15 cellular contexts compared by ENCODE assay signal in the genomic region with DNA sequence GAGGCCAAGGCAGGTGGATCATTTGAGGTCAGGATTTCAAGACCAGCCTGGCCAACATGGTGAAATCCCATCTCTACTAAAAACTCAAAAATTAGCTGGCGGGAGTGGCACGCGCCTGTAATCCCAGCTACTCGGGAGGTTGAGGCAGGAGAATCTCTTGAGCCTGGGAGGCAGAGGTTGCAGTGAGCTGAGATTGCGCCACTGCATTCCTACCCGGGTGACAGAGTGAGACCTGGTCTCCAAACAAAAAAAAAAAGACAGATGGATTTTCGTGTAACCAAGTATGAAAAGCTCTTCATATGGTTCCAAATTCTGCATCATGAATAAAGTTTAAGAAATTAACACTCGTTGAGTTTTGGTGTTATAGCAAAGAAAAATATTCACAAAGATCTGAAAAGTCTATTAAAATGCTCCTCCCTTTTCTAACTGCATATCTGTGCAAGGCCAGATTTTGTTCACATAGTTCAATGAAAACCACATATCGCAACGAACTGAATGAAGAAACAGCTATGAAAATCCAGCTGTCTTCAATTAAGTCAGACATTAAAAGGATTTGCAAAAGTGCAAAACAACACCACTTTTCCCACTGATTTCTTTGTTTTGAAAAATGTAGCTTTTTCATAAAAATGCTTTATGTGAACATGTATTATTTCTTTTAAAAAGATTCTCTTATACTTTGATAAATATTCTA. TPM values are rescaled to one million over a fixed set of nuclear protein-coding genes. Genes with fewer than 3 reads are reported as not detected.
A peak's percentile ranks its signal among the peaks of the same experiment; 100 is the strongest.
DNase-seq lines count a peak whose midpoint lies in the region; ATAC-seq, FAIRE-seq and TF ChIP-seq lines count a peak whose summit lies in the region.
"Had no signal": no experiment of that assay in that cellular context is flagged by ENCODE, and none has a peak within 500 bp of the region (broad histone marks: within the 10 kb centered on the region; RNA-seq: fewer than 3 reads in every experiment).

No MANE protein-coding gene starts in this region.

- POLR2A ChIA-PET in PC-9 (lab: Charles Lee; ENCODE audit: unreplicated experiment), result interaction anchor here (0.7 kb wide), 1 partner anchor 120 kb away, joined by 3 read pairs; no protein-coding TSS in a partner anchor

- H3K4me3 ChIP-seq in PC-9, result no peak overlapping the region
- H3K4me3 ChIP-seq in esophagus squamous epithelium, result no peak overlapping the region
- H3K4me3 ChIP-seq: spleen had no signal

- intact Hi-C loops in PC-9 (cut with micrococcal nuclease; ENCODE audit: unreplicated experiment) (no loop called here), esophagus squamous epithelium (cut with DNase I) (no loop called here)

- H3K36me3 ChIP-seq in PC-9 (ENCODE audit: low read depth) (no peaks in the 10 kb centered on the region), esophagus squamous epithelium (no peaks in the 10 kb centered on the region)
- H3K36me3 ChIP-seq: spleen had no signal

- no peak for ATAC-seq in T-helper 17 cell

- WGBS in esophagus squamous epithelium, 2 donors, result 69 to 72% methylated on average over 10 of the region's 10 CpGs

- H3F3A ChIP-seq in PC-9 (ENCODE audit: insufficient read depth, low read depth), result peaks cover 16% of the 10 kb centered on the region

- H4K20me1 ChIP-seq in PC-9 (ENCODE audit: insufficient read depth), result no peaks in the 10 kb centered on the region

- no peak overlapping the region for H2AFZ ChIP-seq in PC-9

- TF ChIP-seq CTCF in PC-9 (conservative IDR thresholded peaks at IDR 0.05), result no peak
- TF ChIP-seq CTCF in esophagus squamous epithelium (IDR thresholded peaks at IDR 0.05), result no peak
- no peak for TF ChIP-seq CTCF in nephron (IDR thresholded peaks at IDR 0.05; ENCODE audit: unreplicated experiment in 3 of 3)

- H3K79me2 ChIP-seq in PC-9 (ENCODE audit: low read depth), result no peaks in the 10 kb centered on the region

- H3K27me3 ChIP-seq in PC-9 (ENCODE audit: insufficient read depth, low read depth), result no peaks in the 10 kb centered on the region
- H3K27me3 ChIP-seq in esophagus squamous epithelium, result peaks cover 0 to 13% (median 0%) of the 10 kb centered on the region in 4 donors
- H3K27me3 ChIP-seq: spleen had no signal

- peak; percentile 46 for DNase-seq in AG20443 (ENCODE audit: low spot score)
- DNase-seq in PC-9, result no peak
- DNase-seq in esophagus squamous epithelium (lab: John Stamatoyannopoulos, UW), result no peak
- no peak for DNase-seq in RCC 7860 (ENCODE audit: low spot score)
- DNase-seq in SIG-M5 (lab: John Stamatoyannopoulos, UW), result no peak
- DNase-seq in T-helper 17 cell, result no peak
- no peak for DNase-seq in NCI-H1930 (lab: John Stamatoyannopoulos, UW)
- DNase-seq: activated T-cell treated with anti-CD3 and anti-CD28 coated beads, Interleukin-2, amount 50 U/mL, for 24 hours; NCI-H1694 treated with DMSO at 0.1 percent for 48 hours; NCI-H446 treated with DMSO at 0.1 percent for 48 hours; stimulated activated naive CD4-positive, alpha-beta T cell treated with Interleukin-2 at 50 U/mL for 16 hours had no signal

- BruUV-seq in PC-9 (replicated peaks; lab: Mats Ljungman, UMichigan), result no TSS peak

- no peak overlapping the region for H3K27ac ChIP-seq in PC-9
- peak overlapping the region in 3 of 4 donors; percentile 10 to 77 (median 63) for H3K27ac ChIP-seq in esophagus squamous epithelium
- H3K27ac ChIP-seq: spleen had no signal

- no peak for FAIRE-seq in RCC 7860 (lab: Jason Lieb, UNC)
- FAIRE-seq: TTC549 had no signal

- H3K36me3 Mint-ChIP-seq in nephron (ENCODE audit: low read depth) (no peaks in the 10 kb centered on the region), T-helper 17 cell (ENCODE audit: low read depth) (peaks cover 6% of the 10 kb centered on the region)

- H3K27ac Mint-ChIP-seq in nephron, result peak overlapping the region; percentile 60 to 63 (median 62)
- no peak overlapping the region for H3K27ac Mint-ChIP-seq in T-helper 17 cell
- H3K27ac Mint-ChIP-seq: activated naive CD8-positive, alpha-beta T cell; activated T-cell treated with anti-CD3 and anti-CD28 coated beads, Interleukin-2, amount 50 U/mL, for 24 hours had no signal

- H3K27me3 Mint-ChIP-seq in nephron (ENCODE audit: low read depth) (peaks cover 28% of the 10 kb centered on the region), T-helper 17 cell (peaks cover 27% of the 10 kb centered on the region)
- H3K27me3 Mint-ChIP-seq: activated naive CD8-positive, alpha-beta T cell; activated T-cell treated with anti-CD3 and anti-CD28 coated beads, Interleukin-2, amount 50 U/mL, for 24 hours had no signal

- no peaks in the 10 kb centered on the region for H3K9me2 ChIP-seq in PC-9 (ENCODE audit: insufficient read depth)

- H3K4me1 ChIP-seq in PC-9 (replicated peaks; ENCODE audit: insufficient read depth) (peaks cover 19% of the 10 kb centered on the region), esophagus squamous epithelium (peaks cover 6 to 38% (median 8%) of the 10 kb centered on the region in 3 donors)

- no peak for TF ChIP-seq POLR2A in esophagus squamous epithelium (IDR thresholded peaks at IDR 0.05)

- CTCF ChIA-PET in PC-9 (lab: Charles Lee), result interaction anchor here (0.5 to 1.0 kb wide), 2 partner anchors 9 to 248 kb away, joined by 6 to 9 read pairs; no protein-coding TSS in a partner anchor

- no peak overlapping the region for H3K4me3 Mint-ChIP-seq in nephron
- H3K4me3 Mint-ChIP-seq in T-helper 17 cell, result no peak overlapping the region
- H3K4me3 Mint-ChIP-seq: activated naive CD8-positive, alpha-beta T cell; activated T-cell treated with anti-CD3 and anti-CD28 coated beads, Interleukin-2, amount 50 U/mL, for 24 hours had no signal

- peaks cover 12% of the 10 kb centered on the region for H3K9me3 Mint-ChIP-seq in nephron

- H3K9me3 ChIP-seq in PC-9 (ENCODE audit: insufficient read depth, low read depth), result no peaks in the 10 kb centered on the region
- H3K9me3 ChIP-seq in esophagus squamous epithelium, result no peaks in the 10 kb centered on the region
- H3K9me3 ChIP-seq in T-helper 17 cell (ENCODE audit: control insufficient read depth, low read length, poor library complexity, severe bottlenecking), result no peaks in the 10 kb centered on the region

- H3K4me1 Mint-ChIP-seq in nephron (peaks cover 12% of the 10 kb centered on the region), T-helper 17 cell (peaks cover 4% of the 10 kb centered on the region)

- H3K4me2 ChIP-seq in PC-9, result peak overlapping the region; percentile 15; the same call in 1 of the 2 replicates

RNA-seq across cellular contexts. Expression of a gene that starts 23.8 kb away (rescaled TPM):
- 0.57 and 1.8 TPM in 2 replicates for total RNA-seq in PC-9 (2021)
- 100 to 1,000 TPM in 1 of 4 donors, 10 to 100 TPM in 2, 1 to 10 TPM in 1; 6.3 to 122 (median 25.7) TPM for total RNA-seq in esophagus squamous epithelium
- 1 to 10 TPM in 1 of 2 donors, not detected in 1; 1.5 TPM for total RNA-seq in T-helper 17 cell

RNA-seq across cellular contexts. Expression of a gene that starts 45.0 kb away (rescaled TPM):
- 18.4 and 24.3 TPM in 2 replicates for total RNA-seq in PC-9 (2021)
- 10 to 100 TPM in 3 of 4 donors, 1 to 10 TPM in 1; 8.1 to 25.4 (median 12.3) TPM for total RNA-seq in esophagus squamous epithelium
- total RNA-seq in T-helper 17 cell, result 1 to 10 TPM; 2.3 to 6.1 TPM
